1 cellular context compared by ENCODE assay signal in the genomic region with DNA sequence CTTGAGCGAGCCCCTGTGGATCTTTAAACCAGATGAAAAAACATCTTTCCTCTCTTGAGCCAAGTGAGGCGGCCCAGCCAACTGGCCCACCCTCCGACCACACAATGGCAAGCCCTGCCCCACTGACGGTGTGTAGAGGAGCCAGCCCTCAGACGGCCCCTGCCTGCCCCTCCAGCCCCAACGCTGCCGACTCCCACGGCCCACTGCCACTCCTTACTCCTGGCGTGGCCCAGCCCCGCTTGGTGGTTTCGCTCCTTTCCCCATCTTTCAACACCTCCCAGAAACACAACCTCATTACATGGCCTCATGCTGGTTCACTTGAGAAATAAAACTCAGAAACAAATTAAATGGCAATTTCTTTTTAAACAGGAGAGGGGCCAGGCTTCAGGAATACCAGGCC.
A peak's percentile ranks its signal among the peaks of the same experiment; 100 is the strongest.
TF ChIP-seq lines count a peak whose summit lies in the region.

No MANE protein-coding gene starts in this region.

TF ChIP-seq in HEK293, 187 proteins besides CTCF, POLR2A, EP300 and RAD21 (continued from another document):
- TF ChIP-seq, protein P1, sequence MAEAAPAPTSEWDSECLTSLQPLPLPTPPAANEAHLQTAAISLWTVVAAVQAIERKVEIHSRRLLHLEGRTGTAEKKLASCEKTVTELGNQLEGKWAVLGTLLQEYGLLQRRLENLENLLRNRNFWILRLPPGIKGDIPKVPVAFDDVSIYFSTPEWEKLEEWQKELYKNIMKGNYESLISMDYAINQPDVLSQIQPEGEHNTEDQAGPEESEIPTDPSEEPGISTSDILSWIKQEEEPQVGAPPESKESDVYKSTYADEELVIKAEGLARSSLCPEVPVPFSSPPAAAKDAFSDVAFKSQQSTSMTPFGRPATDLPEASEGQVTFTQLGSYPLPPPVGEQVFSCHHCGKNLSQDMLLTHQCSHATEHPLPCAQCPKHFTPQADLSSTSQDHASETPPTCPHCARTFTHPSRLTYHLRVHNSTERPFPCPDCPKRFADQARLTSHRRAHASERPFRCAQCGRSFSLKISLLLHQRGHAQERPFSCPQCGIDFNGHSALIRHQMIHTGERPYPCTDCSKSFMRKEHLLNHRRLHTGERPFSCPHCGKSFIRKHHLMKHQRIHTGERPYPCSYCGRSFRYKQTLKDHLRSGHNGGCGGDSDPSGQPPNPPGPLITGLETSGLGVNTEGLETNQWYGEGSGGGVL (tag by site-specific recombination; IDR thresholded peaks at IDR 0.05), result no peak
- TF ChIP-seq EGR2 (tag by site-specific recombination; IDR thresholded peaks at IDR 0.05; ENCODE audit: low read depth), result peak; percentile 32; the same call in 1 of the 2 replicates
- TF ChIP-seq, protein P2, sequence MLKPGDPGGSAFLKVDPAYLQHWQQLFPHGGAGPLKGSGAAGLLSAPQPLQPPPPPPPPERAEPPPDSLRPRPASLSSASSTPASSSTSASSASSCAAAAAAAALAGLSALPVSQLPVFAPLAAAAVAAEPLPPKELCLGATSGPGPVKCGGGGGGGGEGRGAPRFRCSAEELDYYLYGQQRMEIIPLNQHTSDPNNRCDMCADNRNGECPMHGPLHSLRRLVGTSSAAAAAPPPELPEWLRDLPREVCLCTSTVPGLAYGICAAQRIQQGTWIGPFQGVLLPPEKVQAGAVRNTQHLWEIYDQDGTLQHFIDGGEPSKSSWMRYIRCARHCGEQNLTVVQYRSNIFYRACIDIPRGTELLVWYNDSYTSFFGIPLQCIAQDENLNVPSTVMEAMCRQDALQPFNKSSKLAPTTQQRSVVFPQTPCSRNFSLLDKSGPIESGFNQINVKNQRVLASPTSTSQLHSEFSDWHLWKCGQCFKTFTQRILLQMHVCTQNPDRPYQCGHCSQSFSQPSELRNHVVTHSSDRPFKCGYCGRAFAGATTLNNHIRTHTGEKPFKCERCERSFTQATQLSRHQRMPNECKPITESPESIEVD (tag by site-specific recombination; IDR thresholded peaks at IDR 0.05), result peak; percentile 59; the same call in 1 of the 2 replicates
- TF ChIP-seq, protein P3, sequence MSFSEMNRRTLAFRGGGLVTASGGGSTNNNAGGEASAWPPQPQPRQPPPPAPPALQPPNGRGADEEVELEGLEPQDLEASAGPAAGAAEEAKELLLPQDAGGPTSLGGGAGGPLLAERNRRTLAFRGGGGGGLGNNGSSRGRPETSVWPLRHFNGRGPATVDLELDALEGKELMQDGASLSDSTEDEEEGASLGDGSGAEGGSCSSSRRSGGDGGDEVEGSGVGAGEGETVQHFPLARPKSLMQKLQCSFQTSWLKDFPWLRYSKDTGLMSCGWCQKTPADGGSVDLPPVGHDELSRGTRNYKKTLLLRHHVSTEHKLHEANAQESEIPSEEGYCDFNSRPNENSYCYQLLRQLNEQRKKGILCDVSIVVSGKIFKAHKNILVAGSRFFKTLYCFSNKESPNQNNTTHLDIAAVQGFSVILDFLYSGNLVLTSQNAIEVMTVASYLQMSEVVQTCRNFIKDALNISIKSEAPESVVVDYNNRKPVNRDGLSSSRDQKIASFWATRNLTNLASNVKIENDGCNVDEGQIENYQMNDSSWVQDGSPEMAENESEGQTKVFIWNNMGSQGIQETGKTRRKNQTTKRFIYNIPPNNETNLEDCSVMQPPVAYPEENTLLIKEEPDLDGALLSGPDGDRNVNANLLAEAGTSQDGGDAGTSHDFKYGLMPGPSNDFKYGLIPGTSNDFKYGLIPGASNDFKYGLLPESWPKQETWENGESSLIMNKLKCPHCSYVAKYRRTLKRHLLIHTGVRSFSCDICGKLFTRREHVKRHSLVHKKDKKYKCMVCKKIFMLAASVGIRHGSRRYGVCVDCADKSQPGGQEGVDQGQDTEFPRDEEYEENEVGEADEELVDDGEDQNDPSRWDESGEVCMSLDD (tag by site-specific recombination; IDR thresholded peaks at IDR 0.05), result no peak
- TF ChIP-seq, protein P4, sequence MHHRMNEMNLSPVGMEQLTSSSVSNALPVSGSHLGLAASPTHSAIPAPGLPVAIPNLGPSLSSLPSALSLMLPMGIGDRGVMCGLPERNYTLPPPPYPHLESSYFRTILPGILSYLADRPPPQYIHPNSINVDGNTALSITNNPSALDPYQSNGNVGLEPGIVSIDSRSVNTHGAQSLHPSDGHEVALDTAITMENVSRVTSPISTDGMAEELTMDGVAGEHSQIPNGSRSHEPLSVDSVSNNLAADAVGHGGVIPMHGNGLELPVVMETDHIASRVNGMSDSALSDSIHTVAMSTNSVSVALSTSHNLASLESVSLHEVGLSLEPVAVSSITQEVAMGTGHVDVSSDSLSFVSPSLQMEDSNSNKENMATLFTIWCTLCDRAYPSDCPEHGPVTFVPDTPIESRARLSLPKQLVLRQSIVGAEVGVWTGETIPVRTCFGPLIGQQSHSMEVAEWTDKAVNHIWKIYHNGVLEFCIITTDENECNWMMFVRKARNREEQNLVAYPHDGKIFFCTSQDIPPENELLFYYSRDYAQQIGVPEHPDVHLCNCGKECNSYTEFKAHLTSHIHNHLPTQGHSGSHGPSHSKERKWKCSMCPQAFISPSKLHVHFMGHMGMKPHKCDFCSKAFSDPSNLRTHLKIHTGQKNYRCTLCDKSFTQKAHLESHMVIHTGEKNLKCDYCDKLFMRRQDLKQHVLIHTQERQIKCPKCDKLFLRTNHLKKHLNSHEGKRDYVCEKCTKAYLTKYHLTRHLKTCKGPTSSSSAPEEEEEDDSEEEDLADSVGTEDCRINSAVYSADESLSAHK (tag by site-specific recombination; IDR thresholded peaks at IDR 0.05), result peak; percentile 21; the same call in 1 of the 2 replicates
- no peak for TF ChIP-seq ZNF571 (tag by site-specific recombination; IDR thresholded peaks at IDR 0.05)
- no peak for TF ChIP-seq ZNF747 (tag by site-specific recombination; IDR thresholded peaks at IDR 0.05)
- TF ChIP-seq, protein P5, sequence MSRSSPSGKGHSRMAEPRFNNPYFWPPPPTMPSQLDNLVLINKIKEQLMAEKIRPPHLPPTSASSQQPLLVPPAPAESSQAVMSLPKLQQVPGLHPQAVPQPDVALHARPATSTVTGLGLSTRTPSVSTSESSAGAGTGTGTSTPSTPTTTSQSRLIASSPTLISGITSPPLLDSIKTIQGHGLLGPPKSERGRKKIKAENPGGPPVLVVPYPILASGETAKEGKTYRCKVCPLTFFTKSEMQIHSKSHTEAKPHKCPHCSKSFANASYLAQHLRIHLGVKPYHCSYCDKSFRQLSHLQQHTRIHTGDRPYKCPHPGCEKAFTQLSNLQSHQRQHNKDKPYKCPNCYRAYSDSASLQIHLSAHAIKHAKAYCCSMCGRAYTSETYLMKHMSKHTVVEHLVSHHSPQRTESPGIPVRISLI (tag by site-specific recombination; IDR thresholded peaks at IDR 0.05), result no peak
- TF ChIP-seq, protein P6, sequence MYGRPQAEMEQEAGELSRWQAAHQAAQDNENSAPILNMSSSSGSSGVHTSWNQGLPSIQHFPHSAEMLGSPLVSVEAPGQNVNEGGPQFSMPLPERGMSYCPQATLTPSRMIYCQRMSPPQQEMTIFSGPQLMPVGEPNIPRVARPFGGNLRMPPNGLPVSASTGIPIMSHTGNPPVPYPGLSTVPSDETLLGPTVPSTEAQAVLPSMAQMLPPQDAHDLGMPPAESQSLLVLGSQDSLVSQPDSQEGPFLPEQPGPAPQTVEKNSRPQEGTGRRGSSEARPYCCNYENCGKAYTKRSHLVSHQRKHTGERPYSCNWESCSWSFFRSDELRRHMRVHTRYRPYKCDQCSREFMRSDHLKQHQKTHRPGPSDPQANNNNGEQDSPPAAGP (tag by site-specific recombination; IDR thresholded peaks at IDR 0.05), result peak; percentile 79; the same call in 1 of the 2 replicates
- peak; percentile 61 for TF ChIP-seq WT1 (tag by site-specific recombination; IDR thresholded peaks at IDR 0.05)
- no peak for TF ChIP-seq ZNF133 (tag by site-specific recombination; IDR thresholded peaks at IDR 0.05)
- peak; percentile 59 for TF ChIP-seq ZFHX2 (tag by site-specific recombination; conservative IDR thresholded peaks at IDR 0.05)
- peak; percentile 37; the same call in 1 of the 2 replicates for TF ChIP-seq OSR2 (tag by site-specific recombination; IDR thresholded peaks at IDR 0.05)
- TF ChIP-seq, protein P7, sequence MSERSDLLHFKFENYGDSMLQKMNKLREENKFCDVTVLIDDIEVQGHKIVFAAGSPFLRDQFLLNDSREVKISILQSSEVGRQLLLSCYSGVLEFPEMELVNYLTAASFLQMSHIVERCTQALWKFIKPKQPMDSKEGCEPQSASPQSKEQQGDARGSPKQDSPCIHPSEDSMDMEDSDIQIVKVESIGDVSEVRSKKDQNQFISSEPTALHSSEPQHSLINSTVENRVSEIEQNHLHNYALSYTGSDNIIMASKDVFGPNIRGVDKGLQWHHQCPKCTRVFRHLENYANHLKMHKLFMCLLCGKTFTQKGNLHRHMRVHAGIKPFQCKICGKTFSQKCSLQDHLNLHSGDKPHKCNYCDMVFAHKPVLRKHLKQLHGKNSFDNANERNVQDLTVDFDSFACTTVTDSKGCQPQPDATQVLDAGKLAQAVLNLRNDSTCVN (tag by site-specific recombination; optimal IDR thresholded peaks at IDR 0.05), result no peak
- no peak for TF ChIP-seq ZNF184 (tag by site-specific recombination; IDR thresholded peaks at IDR 0.05)
- no peak for TF ChIP-seq ZNF19 (tag by site-specific recombination; IDR thresholded peaks at IDR 0.05; ENCODE audit: low read depth)
- TF ChIP-seq GLIS2 (tag by site-specific recombination; IDR thresholded peaks at IDR 0.05), result no peak
- 0 out of 2 replicates have a peak, but pooled peaks have one; percentile 18 for TF ChIP-seq ZNF561 (tag by site-specific recombination; IDR thresholded peaks at IDR 0.05; ENCODE audit: borderline replicate concordance)
- TF ChIP-seq ZIC2 (tag by site-specific recombination; IDR thresholded peaks at IDR 0.05), result peak; percentile 48; the same call in 1 of the 2 replicates
- no peak for TF ChIP-seq ZNF248 (tag by site-specific recombination; IDR thresholded peaks at IDR 0.05)
